2 cellular contexts compared by ENCODE assay signal in genomic region chr17:79949646-79950292, GRCh38.
TF ChIP-seq lines count a peak whose summit lies in the region.

No MANE protein-coding gene starts in this region.

TF ChIP-seq in SK-N-SH, 30 proteins besides CTCF, POLR2A, EP300 and RAD21 (continued from another document):
- no peak for TF ChIP-seq REST (IDR thresholded peaks at IDR 0.05; ENCODE audit: low read depth, low read length)
- TF ChIP-seq MXI1 (IDR thresholded peaks at IDR 0.05; ENCODE audit: low read depth, low read length), result no peak
- TF ChIP-seq PBX3 (IDR thresholded peaks at IDR 0.05), result no peak
- no peak for TF ChIP-seq MEF2A (IDR thresholded peaks at IDR 0.05; ENCODE audit: borderline replicate concordance, low read depth)
- no peak for TF ChIP-seq MAX (IDR thresholded peaks at IDR 0.05; ENCODE audit: low read depth)
- TF ChIP-seq USF2 (IDR thresholded peaks at IDR 0.05; ENCODE audit: borderline replicate concordance, low read depth, low read length), result no peak
- no peak for TF ChIP-seq GABPA (IDR thresholded peaks at IDR 0.05; ENCODE audit: low read depth)
- no peak for TF ChIP-seq IRF3 (IDR thresholded peaks at IDR 0.05; ENCODE audit: low read depth, low read length)
- no peak for TF ChIP-seq FOXJ3 (CRISPR knock-in tag; IDR thresholded peaks at IDR 0.05)
- no peak for TF ChIP-seq CHD2 (IDR thresholded peaks at IDR 0.05; ENCODE audit: low read length, partially characterized antibody)
- no peak for TF ChIP-seq NFIC (IDR thresholded peaks at IDR 0.05; ENCODE audit: borderline replicate concordance)
- no peak for TF ChIP-seq RCOR1 (IDR thresholded peaks at IDR 0.05; ENCODE audit: low read length)
- TF ChIP-seq YY1 (IDR thresholded peaks at IDR 0.05; ENCODE audit: low read depth), result no peak
- TF ChIP-seq EZH2phosphoT487 (IDR thresholded peaks at IDR 0.05; ENCODE audit: borderline replicate concordance, low read depth), result no peak
- no peak for TF ChIP-seq ELF1 (IDR thresholded peaks at IDR 0.05)

TF ChIP-seq in SK-N-SH treated with all-trans-retinoic acid at 6 μM for 48 hours, 23 proteins besides CTCF, POLR2A, EP300 and RAD21 (continued from another document):
- no peak for TF ChIP-seq POU6F1 (CRISPR knock-in tag; IDR thresholded peaks at IDR 0.05; ENCODE audit: borderline replicate concordance, low read depth)
- TF ChIP-seq BACH2 (CRISPR knock-in tag; IDR thresholded peaks at IDR 0.05; ENCODE audit: borderline replicate concordance), result no peak
- TF ChIP-seq SNAI2 (CRISPR knock-in tag; IDR thresholded peaks at IDR 0.05), result no peak
- TF ChIP-seq ARNTL (CRISPR knock-in tag; IDR thresholded peaks at IDR 0.05; ENCODE audit: borderline replicate concordance, low read depth), result no peak
- TF ChIP-seq ZNF565 (CRISPR knock-in tag; conservative IDR thresholded peaks at IDR 0.05; ENCODE audit: low read depth), result no peak
- no peak for TF ChIP-seq PPARA (CRISPR knock-in tag; IDR thresholded peaks at IDR 0.05; ENCODE audit: borderline replicate concordance)
- no peak for TF ChIP-seq TSHZ2 (CRISPR knock-in tag; IDR thresholded peaks at IDR 0.05)
TF ChIP-seq in SK-N-SH treated with all-trans-retinoic acid at 6 μM for 48 hours: peak in this region for 0.
